1 cellular context compared by ENCODE assay signal in genomic region chr17:50792132-50792531, GRCh38.
TF ChIP-seq lines count a peak whose summit lies in the region.

No MANE protein-coding gene starts in this region.

TF ChIP-seq in K562, 482 proteins besides CTCF, POLR2A, EP300 and RAD21 (continued from another document):
- TF ChIP-seq, protein P1, sequence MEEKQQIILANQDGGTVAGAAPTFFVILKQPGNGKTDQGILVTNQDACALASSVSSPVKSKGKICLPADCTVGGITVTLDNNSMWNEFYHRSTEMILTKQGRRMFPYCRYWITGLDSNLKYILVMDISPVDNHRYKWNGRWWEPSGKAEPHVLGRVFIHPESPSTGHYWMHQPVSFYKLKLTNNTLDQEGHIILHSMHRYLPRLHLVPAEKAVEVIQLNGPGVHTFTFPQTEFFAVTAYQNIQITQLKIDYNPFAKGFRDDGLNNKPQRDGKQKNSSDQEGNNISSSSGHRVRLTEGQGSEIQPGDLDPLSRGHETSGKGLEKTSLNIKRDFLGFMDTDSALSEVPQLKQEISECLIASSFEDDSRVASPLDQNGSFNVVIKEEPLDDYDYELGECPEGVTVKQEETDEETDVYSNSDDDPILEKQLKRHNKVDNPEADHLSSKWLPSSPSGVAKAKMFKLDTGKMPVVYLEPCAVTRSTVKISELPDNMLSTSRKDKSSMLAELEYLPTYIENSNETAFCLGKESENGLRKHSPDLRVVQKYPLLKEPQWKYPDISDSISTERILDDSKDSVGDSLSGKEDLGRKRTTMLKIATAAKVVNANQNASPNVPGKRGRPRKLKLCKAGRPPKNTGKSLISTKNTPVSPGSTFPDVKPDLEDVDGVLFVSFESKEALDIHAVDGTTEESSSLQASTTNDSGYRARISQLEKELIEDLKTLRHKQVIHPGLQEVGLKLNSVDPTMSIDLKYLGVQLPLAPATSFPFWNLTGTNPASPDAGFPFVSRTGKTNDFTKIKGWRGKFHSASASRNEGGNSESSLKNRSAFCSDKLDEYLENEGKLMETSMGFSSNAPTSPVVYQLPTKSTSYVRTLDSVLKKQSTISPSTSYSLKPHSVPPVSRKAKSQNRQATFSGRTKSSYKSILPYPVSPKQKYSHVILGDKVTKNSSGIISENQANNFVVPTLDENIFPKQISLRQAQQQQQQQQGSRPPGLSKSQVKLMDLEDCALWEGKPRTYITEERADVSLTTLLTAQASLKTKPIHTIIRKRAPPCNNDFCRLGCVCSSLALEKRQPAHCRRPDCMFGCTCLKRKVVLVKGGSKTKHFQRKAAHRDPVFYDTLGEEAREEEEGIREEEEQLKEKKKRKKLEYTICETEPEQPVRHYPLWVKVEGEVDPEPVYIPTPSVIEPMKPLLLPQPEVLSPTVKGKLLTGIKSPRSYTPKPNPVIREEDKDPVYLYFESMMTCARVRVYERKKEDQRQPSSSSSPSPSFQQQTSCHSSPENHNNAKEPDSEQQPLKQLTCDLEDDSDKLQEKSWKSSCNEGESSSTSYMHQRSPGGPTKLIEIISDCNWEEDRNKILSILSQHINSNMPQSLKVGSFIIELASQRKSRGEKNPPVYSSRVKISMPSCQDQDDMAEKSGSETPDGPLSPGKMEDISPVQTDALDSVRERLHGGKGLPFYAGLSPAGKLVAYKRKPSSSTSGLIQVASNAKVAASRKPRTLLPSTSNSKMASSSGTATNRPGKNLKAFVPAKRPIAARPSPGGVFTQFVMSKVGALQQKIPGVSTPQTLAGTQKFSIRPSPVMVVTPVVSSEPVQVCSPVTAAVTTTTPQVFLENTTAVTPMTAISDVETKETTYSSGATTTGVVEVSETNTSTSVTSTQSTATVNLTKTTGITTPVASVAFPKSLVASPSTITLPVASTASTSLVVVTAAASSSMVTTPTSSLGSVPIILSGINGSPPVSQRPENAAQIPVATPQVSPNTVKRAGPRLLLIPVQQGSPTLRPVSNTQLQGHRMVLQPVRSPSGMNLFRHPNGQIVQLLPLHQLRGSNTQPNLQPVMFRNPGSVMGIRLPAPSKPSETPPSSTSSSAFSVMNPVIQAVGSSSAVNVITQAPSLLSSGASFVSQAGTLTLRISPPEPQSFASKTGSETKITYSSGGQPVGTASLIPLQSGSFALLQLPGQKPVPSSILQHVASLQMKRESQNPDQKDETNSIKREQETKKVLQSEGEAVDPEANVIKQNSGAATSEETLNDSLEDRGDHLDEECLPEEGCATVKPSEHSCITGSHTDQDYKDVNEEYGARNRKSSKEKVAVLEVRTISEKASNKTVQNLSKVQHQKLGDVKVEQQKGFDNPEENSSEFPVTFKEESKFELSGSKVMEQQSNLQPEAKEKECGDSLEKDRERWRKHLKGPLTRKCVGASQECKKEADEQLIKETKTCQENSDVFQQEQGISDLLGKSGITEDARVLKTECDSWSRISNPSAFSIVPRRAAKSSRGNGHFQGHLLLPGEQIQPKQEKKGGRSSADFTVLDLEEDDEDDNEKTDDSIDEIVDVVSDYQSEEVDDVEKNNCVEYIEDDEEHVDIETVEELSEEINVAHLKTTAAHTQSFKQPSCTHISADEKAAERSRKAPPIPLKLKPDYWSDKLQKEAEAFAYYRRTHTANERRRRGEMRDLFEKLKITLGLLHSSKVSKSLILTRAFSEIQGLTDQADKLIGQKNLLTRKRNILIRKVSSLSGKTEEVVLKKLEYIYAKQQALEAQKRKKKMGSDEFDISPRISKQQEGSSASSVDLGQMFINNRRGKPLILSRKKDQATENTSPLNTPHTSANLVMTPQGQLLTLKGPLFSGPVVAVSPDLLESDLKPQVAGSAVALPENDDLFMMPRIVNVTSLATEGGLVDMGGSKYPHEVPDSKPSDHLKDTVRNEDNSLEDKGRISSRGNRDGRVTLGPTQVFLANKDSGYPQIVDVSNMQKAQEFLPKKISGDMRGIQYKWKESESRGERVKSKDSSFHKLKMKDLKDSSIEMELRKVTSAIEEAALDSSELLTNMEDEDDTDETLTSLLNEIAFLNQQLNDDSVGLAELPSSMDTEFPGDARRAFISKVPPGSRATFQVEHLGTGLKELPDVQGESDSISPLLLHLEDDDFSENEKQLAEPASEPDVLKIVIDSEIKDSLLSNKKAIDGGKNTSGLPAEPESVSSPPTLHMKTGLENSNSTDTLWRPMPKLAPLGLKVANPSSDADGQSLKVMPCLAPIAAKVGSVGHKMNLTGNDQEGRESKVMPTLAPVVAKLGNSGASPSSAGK (IDR thresholded peaks at IDR 0.05), result 0 out of 2 replicates have a peak, but pooled peaks have one; percentile 13
- peak; percentile 31; the same call in 1 of the 2 replicates for TF ChIP-seq L3MBTL2 (IDR thresholded peaks at IDR 0.05)
